8 cellular contexts compared by ENCODE assay signal in genomic region chr10:84026821-84027257, GRCh38.
DNase-seq lines count a peak whose midpoint lies in the region; ATAC-seq and TF ChIP-seq lines count a peak whose summit lies in the region.

No MANE protein-coding gene starts in this region.

- H3K27ac ChIP-seq in A673 (ENCODE audit: low read depth, low read length, poor library complexity, severe bottlenecking) = no peak overlapping the region
- H3K27ac ChIP-seq in suprapubic skin = no peak overlapping the region
- H3K27ac ChIP-seq in stomach = no peak overlapping the region

- POLR2A ChIA-PET in A673 (lab: Charles Lee; ENCODE audit: low non-redundant PET) = interaction anchor here (0.6 kb wide), 1 partner anchor 713 kb away, joined by 5 read pairs; no protein-coding TSS in a partner anchor
- POLR2A ChIA-PET in naive thymus-derived CD8-positive, alpha-beta T cell (lab: Charles Lee) = no interaction called here

- DNase-seq in A673 (ENCODE audit: low spot score) = peak; percentile 52
- DNase-seq in NCI-H2227 (lab: John Stamatoyannopoulos, UW; ENCODE audit: unreplicated experiment) = peak; percentile 1
- peak; percentile 2 to 31 for DNase-seq in erythroblast (lab: John Stamatoyannopoulos, UW)
- no peak for DNase-seq in suprapubic skin (ENCODE audit: low spot score in 2 of 2)
- DNase-seq in stomach = no peak
- DNase-seq in NCI-H187 treated with DMSO at 0.1 percent for 48 hours (lab: John Stamatoyannopoulos, UW) = no peak
- DNase-seq in naive thymus-derived CD8-positive, alpha-beta T cell = no peak

- H3K4me1 Mint-ChIP-seq in naive thymus-derived CD8-positive, alpha-beta T cell = no peaks in the 10 kb centered on the region

- no peak overlapping the region for H3K4me3 Mint-ChIP-seq in naive thymus-derived CD8-positive, alpha-beta T cell

- CTCF ChIA-PET in A673 (lab: Charles Lee) = interaction anchor here (0.6 to 0.8 kb wide), 22 partner anchors 10 to 1121 kb away, joined by 3 to 9 read pairs (median 4); no protein-coding TSS in a partner anchor

- TF ChIP-seq POLR2A in erythroblast (IDR thresholded peaks at IDR 0.05; ENCODE audit: low read length) = no peak
- no peak for TF ChIP-seq POLR2A in suprapubic skin (IDR thresholded peaks at IDR 0.05)
- no peak for TF ChIP-seq POLR2A in stomach (IDR thresholded peaks at IDR 0.05)

- H3K4me3 ChIP-seq in A673 (ENCODE audit: low read depth, low read length, poor library complexity, severe bottlenecking) (no peak overlapping the region), suprapubic skin (no peak overlapping the region), stomach (no peak overlapping the region)

- no peaks in the 10 kb centered on the region for H3K27me3 ChIP-seq in A673 (replicated peaks; ENCODE audit: insufficient read depth, low read depth, low read length, poor library complexity)
- no peaks in the 10 kb centered on the region for H3K27me3 ChIP-seq in suprapubic skin
- no peaks in the 10 kb centered on the region for H3K27me3 ChIP-seq in stomach

- no peaks in the 10 kb centered on the region for H3K4me1 ChIP-seq in A673 (ENCODE audit: insufficient read depth, low read length, poor library complexity, severe bottlenecking)
- no peaks in the 10 kb centered on the region for H3K4me1 ChIP-seq in suprapubic skin
- no peaks in the 10 kb centered on the region for H3K4me1 ChIP-seq in stomach

- BruUV-seq in A673 (replicated peaks; lab: Mats Ljungman, UMichigan) = no TSS peak

- TF ChIP-seq CTCF in A673 (conservative IDR thresholded peaks at IDR 0.05; ENCODE audit: low read depth, low read length) (peak; percentile 81), GM12801 (IDR thresholded peaks at IDR 0.05; ENCODE audit: extremely low read depth, insufficient read length) (peak; percentile 5), suprapubic skin (IDR thresholded peaks at IDR 0.05) (peak; percentile 17 to 56), stomach (IDR thresholded peaks at IDR 0.05) (peak in 3 of 7 experiments; percentile 23 to 49 (median 31))

- H3K36me3 Mint-ChIP-seq in naive thymus-derived CD8-positive, alpha-beta T cell = peaks cover 0 to 10% (median 1%) of the 10 kb centered on the region in 3 donors

- no peak for ATAC-seq in naive thymus-derived CD8-positive, alpha-beta T cell

- H3K9me3 ChIP-seq in A673 (ENCODE audit: low read depth, low read length, poor library complexity, severe bottlenecking) (no peaks in the 10 kb centered on the region), suprapubic skin (no peaks in the 10 kb centered on the region), stomach (peaks cover 0 to 8% (median 0%) of the 10 kb centered on the region in 4 donors)

- H3K27me3 Mint-ChIP-seq in naive thymus-derived CD8-positive, alpha-beta T cell = peaks cover 0 to 9% (median 0%) of the 10 kb centered on the region in 5 donors

- H3K36me3 ChIP-seq in A673 (ENCODE audit: insufficient read depth, low read length, poor library complexity, severe bottlenecking) (no peaks in the 10 kb centered on the region), suprapubic skin (no peaks in the 10 kb centered on the region), stomach (no peaks in the 10 kb centered on the region)

- intact Hi-C loops in A673 (cut with micrococcal nuclease; ENCODE audit: unreplicated experiment) = no loop called here
- intact Hi-C loops in stomach (cut with DNase I; ENCODE audit: low total_unique reads) = no loop called here

- no peak for TF ChIP-seq EP300 in suprapubic skin (IDR thresholded peaks at IDR 0.05)
- no peak for TF ChIP-seq EP300 in stomach (IDR thresholded peaks at IDR 0.05)

- peaks cover 0 to 38% (median 16%) of the 10 kb centered on the region in 9 donors for H3K9me3 Mint-ChIP-seq in naive thymus-derived CD8-positive, alpha-beta T cell

- no peak overlapping the region for H3K27ac Mint-ChIP-seq in naive thymus-derived CD8-positive, alpha-beta T cell

Comparison
In these comparisons a context has a peak if more than half of its experiments do, and no peak if none do; other contexts are left out.
1. DNase-seq: peak in A673 (single experiment), NCI-H2227 (single experiment) and erythroblast (2 of 2); none in suprapubic skin (0 of 2), stomach (single experiment), NCI-H187 treated with DMSO at 0.1 percent for 48 hours (single experiment) and naive thymus-derived CD8-positive, alpha-beta T cell (0 of 10).